27 cellular contexts compared by ENCODE assay signal in genomic region chr7:49855281-49855980, GRCh38.
"Had no signal": no experiment of that assay in that cellular context is flagged by ENCODE, and none has a peak within 500 bp of the region (broad histone marks: within the 10 kb centered on the region; RNA-seq: fewer than 3 reads in every experiment).

No MANE protein-coding gene starts in this region.

- H3K27ac Mint-ChIP-seq: activated CD4-positive, alpha-beta T cell treated with anti-CD3 and anti-CD28 coated beads for 36 hours; activated naive CD8-positive, alpha-beta T cell; activated T-helper 2 cell treated with anti-CD3 and anti-CD28 coated beads, Interferon-gamma antibody, Interleukin-2, Interleukin-4, amounts not matched to agents 10 μg/mL and 5 μg/mL and 100 μg/mL, durations not matched to agents 14 hours and 24 hours and 36 hours; naive thymus-derived CD8-positive, alpha-beta T cell; progenitor cell of endocrine pancreas; stimulated activated naive B cell treated with anti-CD40 and anti-IgM and Interleukin-4, amounts not matched to agents 10 μg/mL and 1 μg/mL and 100 μg/mL, for 72 hours; T-helper 2 cell treated with Interferon-gamma antibody and Interleukin-4, amounts not matched to agents 5 μg/mL and 100 μg/mL, for 36 hours; type B pancreatic cell had no signal

- H3K27me3 ChIP-seq: adrenal gland, gastroesophageal sphincter, heart right ventricle, sigmoid colon, vagina had no signal

- DNase-seq: activated CD4-positive, alpha-beta T cell treated with anti-CD3 and anti-CD28 coated beads for 36 hours; activated CD4-positive, alpha-beta T cell treated with anti-CD3 and anti-CD28 coated beads, Interleukin-2, amount 50 U/mL, for 4 hours; activated CD8-positive, alpha-beta memory T cell treated with anti-CD3 and anti-CD28 coated beads for 24 hours; activated CD8-positive, alpha-beta memory T cell treated with anti-CD3 and anti-CD28 coated beads, Interleukin-2, amount 50 U/mL, for 4 hours; activated naive CD4-positive, alpha-beta T cell; activated T-cell treated with anti-CD3 and anti-CD28 coated beads, Interleukin-2, amount 50 U/mL, for 4 hours; adrenal gland; heart right ventricle; kidney; naive thymus-derived CD8-positive, alpha-beta T cell; retina; sigmoid colon; stimulated activated CD4-positive, alpha-beta T cell treated with anti-CD3 and anti-CD28 coated beads, Interleukin-15, amount 100 ng/mL, for 24 hours; stimulated activated naive B cell treated with anti-CD40 and anti-IgM and Interleukin-4, amounts not matched to agents 10 μg/mL and 1 μg/mL and 100 μg/mL, for 72 hours had no signal

- H3K27ac ChIP-seq: adrenal gland, coronary artery, epithelial cell of prostate, gastroesophageal sphincter, heart right ventricle, sigmoid colon, thoracic aorta, vagina had no signal

- H3K36me3 Mint-ChIP-seq: activated naive CD8-positive, alpha-beta T cell; naive thymus-derived CD8-positive, alpha-beta T cell; type B pancreatic cell had no signal

- H3K4me1 ChIP-seq: adrenal gland, gastroesophageal sphincter, sigmoid colon, vagina had no signal

- H3K4me3 ChIP-seq: adrenal gland, coronary artery, gastroesophageal sphincter, heart right ventricle, lung, sigmoid colon, smooth muscle cell, thoracic aorta, vagina had no signal

- H3K9me3 ChIP-seq: adrenal gland, gastroesophageal sphincter, heart right ventricle, sigmoid colon, thoracic aorta, vagina had no signal

- H3K36me3 ChIP-seq: adrenal gland, gastroesophageal sphincter, heart right ventricle, sigmoid colon, thoracic aorta, vagina had no signal

- H3K4me1 Mint-ChIP-seq: activated CD4-positive, alpha-beta T cell treated with anti-CD3 and anti-CD28 coated beads for 36 hours; central memory CD8-positive, alpha-beta T cell; naive thymus-derived CD8-positive, alpha-beta T cell; stimulated activated naive B cell treated with anti-CD40 and anti-IgM and Interleukin-4, amounts not matched to agents 10 μg/mL and 1 μg/mL and 100 μg/mL, for 72 hours had no signal

- H3K27me3 Mint-ChIP-seq: activated CD4-positive, alpha-beta T cell treated with anti-CD3 and anti-CD28 coated beads for 36 hours; activated naive CD8-positive, alpha-beta T cell; central memory CD8-positive, alpha-beta T cell; stimulated activated naive B cell treated with anti-CD40 and anti-IgM and Interleukin-4, amounts not matched to agents 10 μg/mL and 1 μg/mL and 100 μg/mL, for 72 hours had no signal

- H3K4me2 ChIP-seq: smooth muscle cell had no signal

- H3K4me3 Mint-ChIP-seq: activated CD4-positive, alpha-beta T cell treated with anti-CD3 and anti-CD28 coated beads for 36 hours; activated naive CD8-positive, alpha-beta T cell; activated T-cell treated with anti-CD3 and anti-CD28 coated beads, Interleukin-2, amount 50 U/mL, for 4 hours; central memory CD8-positive, alpha-beta T cell; naive thymus-derived CD8-positive, alpha-beta T cell; stimulated activated naive B cell treated with anti-CD40 and anti-IgM and Interleukin-4, amounts not matched to agents 10 μg/mL and 1 μg/mL and 100 μg/mL, for 72 hours; T-helper 2 cell treated with Interferon-gamma antibody and Interleukin-4, amounts not matched to agents 5 μg/mL and 100 μg/mL, for 36 hours; type B pancreatic cell had no signal

- H3K9me3 Mint-ChIP-seq: activated T-cell treated with anti-CD3 and anti-CD28 coated beads, Interleukin-2, amount 50 U/mL, for 4 hours; activated T-helper 2 cell treated with anti-CD3 and anti-CD28 coated beads, Interferon-gamma antibody, Interleukin-2, Interleukin-4, amounts not matched to agents 10 μg/mL and 5 μg/mL and 100 μg/mL, durations not matched to agents 14 hours and 24 hours and 36 hours; central memory CD8-positive, alpha-beta T cell; T-helper 2 cell treated with Interferon-gamma antibody and Interleukin-4, amounts not matched to agents 5 μg/mL and 100 μg/mL, for 36 hours; type B pancreatic cell had no signal
